Comparison of ENCODE assay signal across 21 cellular contexts in the genomic region with DNA sequence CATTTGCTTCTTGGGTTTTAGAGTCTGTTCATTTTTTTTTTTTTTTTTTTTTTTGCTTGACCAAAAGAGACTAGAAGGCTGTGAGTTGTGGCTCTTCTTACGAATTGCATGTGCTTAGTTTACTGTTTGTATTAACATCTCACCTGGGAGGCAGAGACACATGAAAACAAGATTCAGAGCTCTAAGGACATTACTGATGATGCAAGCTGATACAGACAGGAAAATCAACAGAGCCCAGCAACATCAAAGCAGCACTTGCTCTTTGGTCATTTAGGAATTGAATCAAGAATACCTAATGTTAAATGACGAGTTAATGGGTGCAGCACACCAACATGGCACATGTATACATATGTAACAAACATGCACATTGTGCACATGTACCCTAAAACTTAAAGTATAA. TPM values are rescaled to one million over a fixed set of nuclear protein-coding genes. Genes with fewer than 3 reads are reported as not detected.
A peak's percentile ranks its signal among the peaks of the same experiment; 100 is the strongest.
DNase-seq lines count a peak whose midpoint lies in the region; ATAC-seq and TF ChIP-seq lines count a peak whose summit lies in the region.
"Had no signal": no experiment of that assay in that cellular context is flagged by ENCODE, and none has a peak within 500 bp of the region (broad histone marks: within the 10 kb centered on the region; RNA-seq: fewer than 3 reads in every experiment).

No MANE protein-coding gene starts in this region.

- ATAC-seq in GM23338 (peak; percentile 44; the same call in 1 of the 3 replicates), GM19455 (IDR thresholded peaks at IDR 0.05; ENCODE audit: unreplicated experiment) (no peak)

- H3K4me1 Mint-ChIP-seq in GM23338, result peaks cover 30% of the 10 kb centered on the region
- H3K4me1 Mint-ChIP-seq in activated CD4-positive, alpha-beta memory T cell treated with anti-CD3 and anti-CD28 coated beads for 36 hours (ENCODE audit: low read depth), result no peaks in the 10 kb centered on the region
- H3K4me1 Mint-ChIP-seq: CD4-positive, alpha-beta memory T cell had no signal

- H3K27me3 Mint-ChIP-seq in GM23338 (ENCODE audit: insufficient read depth, low read depth, poor library complexity), result no peaks in the 10 kb centered on the region
- H3K27me3 Mint-ChIP-seq in activated CD4-positive, alpha-beta memory T cell treated with anti-CD3 and anti-CD28 coated beads for 36 hours, result no peaks in the 10 kb centered on the region
- H3K27me3 Mint-ChIP-seq: CD4-positive, alpha-beta memory T cell had no signal

- peaks cover 30% of the 10 kb centered on the region for H3K4me1 ChIP-seq in GM23338 (ENCODE audit: insufficient read depth)

- CTCF ChIA-PET in activated CD4-positive, alpha-beta memory T cell treated with anti-CD3 and anti-CD28 coated beads for 36 hours (lab: Charles Lee), result no interaction called here

- no peak overlapping the region for H3K4me3 Mint-ChIP-seq in GM23338
- no peak overlapping the region for H3K4me3 Mint-ChIP-seq in activated CD4-positive, alpha-beta memory T cell treated with anti-CD3 and anti-CD28 coated beads for 36 hours
- H3K4me3 Mint-ChIP-seq: CD4-positive, alpha-beta memory T cell; HFFc6 had no signal

- H3K27me3 ChIP-seq in GM23338 (ENCODE audit: insufficient read depth), result no peaks in the 10 kb centered on the region

- DNase-seq in GM23338 (ENCODE audit: low spot score), result no peak
- DNase-seq in SK-N-DZ (ENCODE audit: low spot score), result peak; percentile 25
- DNase-seq in left kidney (ENCODE audit: low read depth, low spot score), result peak; percentile 7
- DNase-seq in NCI-H146 treated with DMSO at 0.1 percent for 48 hours (lab: John Stamatoyannopoulos, UW; ENCODE audit: unreplicated experiment), result no peak
- DNase-seq in activated CD4-positive, alpha-beta memory T cell treated with anti-CD3 and anti-CD28 coated beads for 36 hours, result no peak
- DNase-seq: C1 segment of cervical spinal cord; Calu3; CD4-positive, alpha-beta memory T cell; COR-L47; DMS53; DMS79 treated with DMSO at 0.1 percent for 48 hours; GF-D8; GM23248; HFFc6 had no signal

- POLR2A ChIA-PET in activated CD4-positive, alpha-beta memory T cell treated with anti-CD3 and anti-CD28 coated beads for 36 hours (lab: Charles Lee), result no interaction called here

- H3K4me2 ChIP-seq in GM23338, result no peak overlapping the region

- no peaks in the 10 kb centered on the region for H4K20me1 ChIP-seq in GM23338 (replicated peaks; ENCODE audit: insufficient read depth)

- H3F3A ChIP-seq in GM23338 (replicated peaks; ENCODE audit: low read depth), result no peaks in the 10 kb centered on the region

- no peaks in the 10 kb centered on the region; the same call in 2 of the 3 replicates for H3K9me3 Mint-ChIP-seq in GM23338
- H3K9me3 Mint-ChIP-seq in activated CD4-positive, alpha-beta memory T cell treated with anti-CD3 and anti-CD28 coated beads for 36 hours, result no peaks in the 10 kb centered on the region

- no peak for TF ChIP-seq CTCF in GM23338 (conservative IDR thresholded peaks at IDR 0.05; ENCODE audit: low read depth in 2 of 2)

- intact Hi-C loops in activated CD4-positive, alpha-beta memory T cell treated with anti-CD3 and anti-CD28 coated beads for 36 hours (cut with micrococcal nuclease), result no loop called here

- H3K36me3 ChIP-seq in GM23338 (ENCODE audit: insufficient read depth), result no peaks in the 10 kb centered on the region
- H3K36me3 ChIP-seq: HAP-1 had no signal

- no peak overlapping the region for H3K27ac ChIP-seq in GM23338 (ENCODE audit: low read depth)
- H3K27ac ChIP-seq: GM23248 had no signal

- no peaks in the 10 kb centered on the region for H3K9me2 ChIP-seq in GM23338 (ENCODE audit: insufficient read depth)

- H3K79me2 ChIP-seq in GM23338 (replicated peaks; ENCODE audit: insufficient read depth), result no peaks in the 10 kb centered on the region

- no peak overlapping the region for H2AFZ ChIP-seq in GM23338
- H2AFZ ChIP-seq: GM23248 had no signal

- no peak overlapping the region for H3K4me3 ChIP-seq in GM23338
- H3K4me3 ChIP-seq: GM23248, HAP-1 had no signal

- H3K36me3 Mint-ChIP-seq in GM23338 (ENCODE audit: low read depth), result no peaks in the 10 kb centered on the region; the same call in 2 of the 3 replicates
- no peaks in the 10 kb centered on the region for H3K36me3 Mint-ChIP-seq in activated CD4-positive, alpha-beta memory T cell treated with anti-CD3 and anti-CD28 coated beads for 36 hours
- H3K36me3 Mint-ChIP-seq: CD4-positive, alpha-beta memory T cell had no signal

- no peak overlapping the region for H3K27ac Mint-ChIP-seq in GM23338
- no peak overlapping the region for H3K27ac Mint-ChIP-seq in activated CD4-positive, alpha-beta memory T cell treated with anti-CD3 and anti-CD28 coated beads for 36 hours
- H3K27ac Mint-ChIP-seq: CD4-positive, alpha-beta memory T cell; HFFc6 had no signal

TF ChIP-seq in GM23338, 12 proteins besides CTCF, POLR2A, EP300 and RAD21 (continues in another document):
- TF ChIP-seq ZNF331 (CRISPR knock-in tag; IDR thresholded peaks at IDR 0.05; ENCODE audit: low read depth) (no peak), JUNB (IDR thresholded peaks at IDR 0.05; ENCODE audit: unreplicated experiment) (no peak)
- TF ChIP-seq, protein P1, sequence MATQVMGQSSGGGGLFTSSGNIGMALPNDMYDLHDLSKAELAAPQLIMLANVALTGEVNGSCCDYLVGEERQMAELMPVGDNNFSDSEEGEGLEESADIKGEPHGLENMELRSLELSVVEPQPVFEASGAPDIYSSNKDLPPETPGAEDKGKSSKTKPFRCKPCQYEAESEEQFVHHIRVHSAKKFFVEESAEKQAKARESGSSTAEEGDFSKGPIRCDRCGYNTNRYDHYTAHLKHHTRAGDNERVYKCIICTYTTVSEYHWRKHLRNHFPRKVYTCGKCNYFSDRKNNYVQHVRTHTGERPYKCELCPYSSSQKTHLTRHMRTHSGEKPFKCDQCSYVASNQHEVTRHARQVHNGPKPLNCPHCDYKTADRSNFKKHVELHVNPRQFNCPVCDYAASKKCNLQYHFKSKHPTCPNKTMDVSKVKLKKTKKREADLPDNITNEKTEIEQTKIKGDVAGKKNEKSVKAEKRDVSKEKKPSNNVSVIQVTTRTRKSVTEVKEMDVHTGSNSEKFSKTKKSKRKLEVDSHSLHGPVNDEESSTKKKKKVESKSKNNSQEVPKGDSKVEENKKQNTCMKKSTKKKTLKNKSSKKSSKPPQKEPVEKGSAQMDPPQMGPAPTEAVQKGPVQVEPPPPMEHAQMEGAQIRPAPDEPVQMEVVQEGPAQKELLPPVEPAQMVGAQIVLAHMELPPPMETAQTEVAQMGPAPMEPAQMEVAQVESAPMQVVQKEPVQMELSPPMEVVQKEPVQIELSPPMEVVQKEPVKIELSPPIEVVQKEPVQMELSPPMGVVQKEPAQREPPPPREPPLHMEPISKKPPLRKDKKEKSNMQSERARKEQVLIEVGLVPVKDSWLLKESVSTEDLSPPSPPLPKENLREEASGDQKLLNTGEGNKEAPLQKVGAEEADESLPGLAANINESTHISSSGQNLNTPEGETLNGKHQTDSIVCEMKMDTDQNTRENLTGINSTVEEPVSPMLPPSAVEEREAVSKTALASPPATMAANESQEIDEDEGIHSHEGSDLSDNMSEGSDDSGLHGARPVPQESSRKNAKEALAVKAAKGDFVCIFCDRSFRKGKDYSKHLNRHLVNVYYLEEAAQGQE (IDR thresholded peaks at IDR 0.05; ENCODE audit: unreplicated experiment), result no peak

RNA-seq across cellular contexts. Expression of a gene that starts 55.7 kb away (rescaled TPM):
- total RNA-seq in GM23338 (2014; rRNA removed; shearing (Covaris generic)), result 3.5 and 3.8 TPM in 2 replicates
- 2.8 and 2.9 TPM in 2 replicates for polyA plus RNA-seq in GM23338 (2016; fragmentation: Nextera tagmentation; extraction: Ambion mirVana)
- polyA plus RNA-seq in SK-N-DZ (2014; cell fraction: cytosol; rRNA removed), result 0.21 and 0.53 TPM in 2 replicates
- 0.11 and 0.43 TPM in 2 replicates for polyA plus RNA-seq in SK-N-DZ (2014; cell fraction: nucleus; rRNA removed)
- not detected for total RNA-seq in activated CD4-positive, alpha-beta memory T cell treated with anti-CD3 and anti-CD28 coated beads for 36 hours
- total RNA-seq: A172; A673; CD4-positive, alpha-beta memory T cell; Daoy; G401; GM23248; HFFc6 had no signal
- polyA plus RNA-seq: BJ; CD4-positive, alpha-beta memory T cell; GM23248 had no signal

Comparison
In these comparisons a context has a peak if more than half of its experiments do, and no peak if none do; other contexts are left out.
1. DNase-seq: peak in SK-N-DZ (single experiment) and left kidney (single experiment); none in GM23338 (single experiment), NCI-H146 treated with DMSO at 0.1 percent for 48 hours (single experiment) and activated CD4-positive, alpha-beta memory T cell treated with anti-CD3 and anti-CD28 coated beads for 36 hours (single experiment).